Comparison of ENCODE assay signal across 1 cellular context in genomic region chr6:10962673-10963072, GRCh38.
A peak's percentile ranks its signal among the peaks of the same experiment; 100 is the strongest.
TF ChIP-seq lines count a peak whose summit lies in the region.

No MANE protein-coding gene starts in this region.

TF ChIP-seq in H1, 55 proteins besides CTCF, POLR2A, EP300 and RAD21:
- no peak for TF ChIP-seq KDM5A (IDR thresholded peaks at IDR 0.05; ENCODE audit: low read length)
- TF ChIP-seq CEBPB (IDR thresholded peaks at IDR 0.05; ENCODE audit: low read depth, low read length) = peak; percentile 34; the same call in 1 of the 2 replicates
- no peak for TF ChIP-seq CHD7 (IDR thresholded peaks at IDR 0.05; ENCODE audit: insufficient replicate concordance, low read length)
